13 cellular contexts compared by ENCODE assay signal in the genomic region with DNA sequence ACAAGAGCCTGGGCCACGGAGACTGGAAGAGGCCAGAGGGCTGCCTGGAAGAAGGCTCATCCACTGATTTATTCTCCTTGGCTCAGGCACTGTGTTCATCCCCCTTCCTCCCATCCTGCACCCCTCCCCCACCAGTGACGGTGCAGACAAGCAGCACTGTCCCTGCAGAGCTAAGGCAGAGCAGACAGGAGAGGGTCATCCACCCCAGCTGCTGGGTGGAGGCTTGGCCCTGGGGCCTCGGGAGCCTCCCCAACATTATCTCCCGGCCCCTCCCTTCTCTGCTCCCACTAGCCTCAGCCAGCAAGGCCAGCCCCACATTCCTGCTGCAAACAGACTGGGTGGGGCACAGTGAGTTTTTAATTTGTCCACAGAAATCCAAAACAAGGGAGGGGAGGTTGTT. TPM values are rescaled to one million over a fixed set of nuclear protein-coding genes. Genes with fewer than 3 reads are reported as not detected.
A peak's percentile ranks its signal among the peaks of the same experiment; 100 is the strongest.
DNase-seq lines count a peak whose midpoint lies in the region; ATAC-seq and TF ChIP-seq lines count a peak whose summit lies in the region.
"Had no signal": no experiment of that assay in that cellular context is flagged by ENCODE, and none has a peak within 500 bp of the region (broad histone marks: within the 10 kb centered on the region; RNA-seq: fewer than 3 reads in every experiment).

No MANE protein-coding gene starts in this region.

- no peaks in the 10 kb centered on the region for H3K36me3 Mint-ChIP-seq in MCF 10A (ENCODE audit: insufficient read depth, unreplicated experiment)

- H3K9ac ChIP-seq in fibroblast of lung (ENCODE audit: insufficient read depth, low read length) = no peak overlapping the region

- H3K27ac Mint-ChIP-seq in MCF 10A (ENCODE audit: low read depth, unreplicated experiment) = no peak overlapping the region

- TF ChIP-seq EP300 in suprapubic skin (IDR thresholded peaks at IDR 0.05) = no peak

- WGBS in suprapubic skin = 31% methylated on average over 4 of the region's 4 CpGs

- peak overlapping the region; percentile 35 for H2AFZ ChIP-seq in fibroblast of lung (ENCODE audit: low read length)

- no peak for TF ChIP-seq POLR2A in suprapubic skin (IDR thresholded peaks at IDR 0.05)

- intact Hi-C loops in left colon (cut with DNase I, micrococcal nuclease) (no loop called here), MCF 10A (cut with micrococcal nuclease) (no loop called here)

- H3K27ac ChIP-seq in HEK293 (ENCODE audit: extremely low read depth, low read depth, low read length) = no peak overlapping the region
- no peak overlapping the region for H3K27ac ChIP-seq in fibroblast of lung (ENCODE audit: insufficient read depth, low read length)
- no peak overlapping the region for H3K27ac ChIP-seq in suprapubic skin
- H3K27ac ChIP-seq: SJCRH30 had no signal

- H3K27me3 ChIP-seq in fibroblast of lung (ENCODE audit: control insufficient read depth, insufficient read depth, low read length) (no peaks in the 10 kb centered on the region), suprapubic skin (no peaks in the 10 kb centered on the region)
- H3K27me3 ChIP-seq: SJCRH30 had no signal

- CTCF ChIA-PET in HEK293 (lab: Yijun Ruan, JAX) = interaction anchor here (1.3 to 1.7 kb wide), 2 partner anchors 22 to 33 kb away, joined by 3 to 4 read pairs; no protein-coding TSS in a partner anchor
- CTCF ChIA-PET in MCF 10A (lab: Yijun Ruan, JAX) = interaction anchor here (1.2 kb wide), 2 partner anchors 9 to 42 kb away, joined by 3 read pairs; no protein-coding TSS in a partner anchor

- H3K27me3 Mint-ChIP-seq in MCF 10A (ENCODE audit: insufficient read depth, unreplicated experiment) = no peaks in the 10 kb centered on the region

- H3K4me3 ChIP-seq in HEK293 (ENCODE audit: low read depth, low read length) (no peak overlapping the region), fibroblast of lung (replicated peaks in 1 of 4; ENCODE audit: control extremely low read depth in 1 of 4, insufficient read depth in 1 of 4, low read depth in 3 of 4, low read length in 4 of 4) (no peak overlapping the region), suprapubic skin (no peak overlapping the region)
- H3K4me3 ChIP-seq: K562, SJCRH30 had no signal

- H3K4me2 ChIP-seq in fibroblast of lung (ENCODE audit: extremely low read depth, insufficient read depth, low read length) = no peak overlapping the region

- BruUV-seq in MCF 10A (replicated peaks; lab: Mats Ljungman, UMichigan) = no TSS peak

- POLR2A ChIA-PET in HEK293 (lab: Yijun Ruan, JAX) = no interaction called here
- POLR2A ChIA-PET in MCF 10A (lab: Yijun Ruan, JAX) = interaction anchor here (0.6 to 1.5 kb wide), 3 partner anchors 11 to 24 kb away, joined by 3 to 5 read pairs (median 3); a partner anchor contains a TSS

- H3K4me1 ChIP-seq in HEK293 (ENCODE audit: control insufficient read depth, insufficient read depth, low read length) (no peaks in the 10 kb centered on the region), fibroblast of lung (ENCODE audit: control insufficient read depth, extremely low read depth, insufficient read depth, low read length) (peaks cover 25% of the 10 kb centered on the region), suprapubic skin (peaks cover 36% of the 10 kb centered on the region)
- H3K4me1 ChIP-seq: SJCRH30 had no signal

- no peaks in the 10 kb centered on the region for H3K79me2 ChIP-seq in fibroblast of lung (ENCODE audit: control insufficient read depth, insufficient read depth, low read length)

- H3K4me3 Mint-ChIP-seq in MCF 10A (ENCODE audit: unreplicated experiment) = no peak overlapping the region

- no peaks in the 10 kb centered on the region for H3K9me3 Mint-ChIP-seq in MCF 10A (ENCODE audit: unreplicated experiment)

- peak; percentile 5 to 27 for DNase-seq in fibroblast of lung (ENCODE audit: low read depth in 2 of 2)
- DNase-seq in left colon = peak; percentile 42 to 52
- peak; percentile 58 to 80 for DNase-seq in suprapubic skin (ENCODE audit: low spot score in 2 of 2)
- no peak for DNase-seq in MCF 10A (ENCODE audit: unreplicated experiment)
- DNase-seq in activated CD4-positive, alpha-beta T cell treated with anti-CD3 and anti-CD28 coated beads for 48 hours = no peak
- DNase-seq: NCI-H1694 treated with DMSO at 0.1 percent for 48 hours, NCI-H748 treated with DMSO at 0.1 percent for 48 hours, SJCRH30, small intestine had no signal

- H3K36me3 ChIP-seq in HEK293 (ENCODE audit: control insufficient read depth in 2 of 2, insufficient read depth in 1 of 2, low read length in 2 of 2) (no peaks in the 10 kb centered on the region), fibroblast of lung (ENCODE audit: control insufficient read depth, insufficient read depth, low read length) (no peaks in the 10 kb centered on the region), suprapubic skin (no peaks in the 10 kb centered on the region)
- H3K36me3 ChIP-seq: SJCRH30 had no signal

- H3K4me1 Mint-ChIP-seq in MCF 10A (ENCODE audit: insufficient read depth, unreplicated experiment) = peaks cover 34% of the 10 kb centered on the region

- no peaks in the 10 kb centered on the region for H4K20me1 ChIP-seq in fibroblast of lung (ENCODE audit: control insufficient read depth, extremely low read depth, insufficient read depth, low read length)

- TF ChIP-seq CTCF in HEK293 (tag by site-specific recombination; IDR thresholded peaks at IDR 0.05) (no peak), fibroblast of lung (conservative IDR thresholded peaks at IDR 0.05 in 1 of 2, IDR thresholded peaks at IDR 0.05 in 1 of 2; ENCODE audit: low read depth in 1 of 2, low read length in 2 of 2) (no peak), suprapubic skin (IDR thresholded peaks at IDR 0.05) (no peak), MCF 10A (IDR thresholded peaks at IDR 0.05; ENCODE audit: unreplicated experiment) (no peak)

- no peaks in the 10 kb centered on the region for H3K9me3 ChIP-seq in HEK293 (ENCODE audit: control insufficient read depth, insufficient read depth, low read depth, low read length)
- no peaks in the 10 kb centered on the region for H3K9me3 ChIP-seq in fibroblast of lung (ENCODE audit: control insufficient read depth, insufficient read depth, low read depth, low read length)
- peaks cover 5% of the 10 kb centered on the region for H3K9me3 ChIP-seq in suprapubic skin
- H3K9me3 ChIP-seq: SJCRH30 had no signal

- peak; percentile 82 for ATAC-seq in left colon
- no peak for ATAC-seq in HG03139 (IDR thresholded peaks at IDR 0.05; ENCODE audit: unreplicated experiment)
- no peak for ATAC-seq in GM19452 (IDR thresholded peaks at IDR 0.05; ENCODE audit: unreplicated experiment)
- ATAC-seq: K562 had no signal

TF ChIP-seq in HEK293, 187 proteins besides CTCF, POLR2A, EP300 and RAD21:
- TF ChIP-seq WT1 (tag by site-specific recombination; IDR thresholded peaks at IDR 0.05) = no peak
- peak; percentile 89 for TF ChIP-seq KLF1 (tag by site-specific recombination; IDR thresholded peaks at IDR 0.05)
TF ChIP-seq in HEK293: peak in this region for 1.

RNA-seq across cellular contexts. Expression of a gene that starts 24.9 kb away (rescaled TPM):
- total RNA-seq in fibroblast of lung (9.5 and 15.7 TPM in 2 replicates), left colon (1 to 10 TPM; 6.6 to 7.2 TPM), suprapubic skin (10 to 100 TPM in 3 of 4 donors, 1 to 10 TPM in 1; 9.6 to 26.6 (median 18.2) TPM), MCF 10A (2022) (9.1 and 13.1 TPM in 2 replicates)
- 14.4 and 16.9 TPM in 2 replicates for polyA plus RNA-seq in fibroblast of lung
- 10.8 and 12.3 TPM in 2 replicates for polyA plus RNA-seq in fibroblast of lung (2012)
- polyA minus RNA-seq in fibroblast of lung (ENCODE audit: low replicate concordance) = 16.5 and 34.2 TPM in 2 replicates

Comparison
In these comparisons a context has a peak if more than half of its experiments do, and no peak if none do; other contexts are left out.
1. DNase-seq: peak in fibroblast of lung (2 of 2), left colon (2 of 2) and suprapubic skin (2 of 2); none in MCF 10A (single experiment) and activated CD4-positive, alpha-beta T cell treated with anti-CD3 and anti-CD28 coated beads for 48 hours (single experiment).